In genomic region chr20:39855056-39855455, GRCh38 we compare ENCODE assay signal across 23 cellular contexts.
DNase-seq lines count a peak whose midpoint lies in the region; ATAC-seq and TF ChIP-seq lines count a peak whose summit lies in the region.
"Had no signal": no experiment of that assay in that cellular context is flagged by ENCODE, and none has a peak within 500 bp of the region (broad histone marks: within the 10 kb centered on the region; RNA-seq: fewer than 3 reads in every experiment).

No MANE protein-coding gene starts in this region.

- DNase-seq in ELR (ENCODE audit: low read depth) = peak; percentile 19
- DNase-seq in M059J (ENCODE audit: low read depth) = peak; percentile 40
- peak; percentile 46 for DNase-seq in fibroblast of peridontal ligament (ENCODE audit: extremely low read depth)
- no peak for DNase-seq in EL
- no peak for DNase-seq in lower leg skin (ENCODE audit: low spot score in 2 of 2)
- DNase-seq: Caco-2; CD8-positive, alpha-beta T cell; GOT3; Karpas-422; NCI-H1092 treated with DMSO at 0.1 percent for 48 hours; NCI-H1436 treated with DMSO at 0.1 percent for 48 hours; NCI-H187 treated with DMSO at 0.1 percent for 48 hours; NCI-H2171 treated with DMSO at 0.1 percent for 48 hours; NCI-H345; NCI-H510A treated with DMSO at 0.1 percent for 48 hours; NCI-H748 treated with DMSO at 0.1 percent for 48 hours; SJCRH30 had no signal

- intact Hi-C loops in lower leg skin (cut with DNase I; ENCODE audit: low total_unique reads) = no loop called here

- WGBS in lower leg skin, 2 donors = 74% methylated on average over 1 of the region's 1 CpG

- TF ChIP-seq POLR2A in lower leg skin (IDR thresholded peaks at IDR 0.05) = no peak

- no peak for ATAC-seq in GM21619 (IDR thresholded peaks at IDR 0.05; ENCODE audit: unreplicated experiment)
- ATAC-seq in HG03571 (IDR thresholded peaks at IDR 0.05; ENCODE audit: unreplicated experiment) = no peak
- ATAC-seq: A549; CD8-positive, alpha-beta T cell; Right ventricle myocardium inferior; SK-N-SH treated with all-trans-retinoic acid at 6 μM for 48 hours had no signal

- no peak overlapping the region for H3K4me3 ChIP-seq in lower leg skin (ENCODE audit: low read depth, poor library complexity, severe bottlenecking)
- H3K4me3 ChIP-seq: A549, HAP-1, SJCRH30 had no signal

- TF ChIP-seq CTCF in lower leg skin (IDR thresholded peaks at IDR 0.05) = no peak

Comparison
In these comparisons a context has a peak if more than half of its experiments do, and no peak if none do; other contexts are left out.
1. DNase-seq: peak in ELR (single experiment), M059J (single experiment) and fibroblast of peridontal ligament (single experiment); none in EL (single experiment) and lower leg skin (0 of 2).